15 cellular contexts compared by ENCODE assay signal in the genomic region with DNA sequence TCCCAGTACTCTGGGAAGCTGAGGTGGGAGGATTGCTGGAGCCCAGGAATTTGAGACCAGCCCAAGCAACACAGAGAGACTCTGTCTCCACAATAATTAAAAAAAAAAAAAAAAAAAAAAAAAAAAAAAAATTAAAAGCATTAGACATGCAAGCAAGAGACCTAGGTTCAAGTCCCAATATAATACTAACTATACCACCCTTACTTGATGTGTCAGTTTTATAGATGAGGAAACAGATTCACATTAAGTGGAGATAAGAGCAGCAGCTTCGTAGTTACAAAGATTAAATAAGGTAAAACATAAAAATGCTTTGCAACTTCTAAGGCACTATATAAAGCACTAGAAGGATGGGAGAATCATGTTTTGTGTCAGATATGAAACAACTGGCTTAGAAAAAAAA. TPM values are rescaled to one million over a fixed set of nuclear protein-coding genes. Genes with fewer than 3 reads are reported as not detected.
DNase-seq lines count a peak whose midpoint lies in the region; ATAC-seq and TF ChIP-seq lines count a peak whose summit lies in the region.
"Had no signal": no experiment of that assay in that cellular context is flagged by ENCODE, and none has a peak within 500 bp of the region (broad histone marks: within the 10 kb centered on the region; RNA-seq: fewer than 3 reads in every experiment).

No MANE protein-coding gene starts in this region.

- no peak overlapping the region for H3K4me2 ChIP-seq in mesenchymal stem cell (ENCODE audit: low read length, poor library complexity, severe bottlenecking)
- H3K4me2 ChIP-seq: KMS-11 had no signal

- H3K4me3 Mint-ChIP-seq in activated naive CD8-positive, alpha-beta T cell treated with anti-CD3 and anti-CD28 coated beads, Interleukin-2, amount 50 U/mL, for 24 hours, result no peak overlapping the region

- H2BK5ac ChIP-seq in mesenchymal stem cell (ENCODE audit: low read depth, low read length, poor library complexity, severe bottlenecking), result no peak overlapping the region

- WGBS in right cardiac atrium, result 64% methylated on average over 1 of the region's 1 CpG
- no CpG with 5 or more reads among the region's 1 CpG for WGBS in mesenchymal stem cell

- TF ChIP-seq CTCF in left ventricle myocardium inferior (IDR thresholded peaks at IDR 0.05; ENCODE audit: borderline replicate concordance), result no peak
- no peak for TF ChIP-seq CTCF in vagina (IDR thresholded peaks at IDR 0.05)

- H3K27me3 Mint-ChIP-seq in activated naive CD8-positive, alpha-beta T cell treated with anti-CD3 and anti-CD28 coated beads, Interleukin-2, amount 50 U/mL, for 24 hours, result no peaks in the 10 kb centered on the region

- no peak for ATAC-seq in right cardiac atrium
- ATAC-seq in activated naive CD8-positive, alpha-beta T cell treated with anti-CD3 and anti-CD28 coated beads, Interleukin-2, amount 50 U/mL, for 24 hours, result no peak
- no peak for ATAC-seq in activated CD4-positive, CD25-positive, alpha-beta regulatory T cell treated with anti-CD3 and anti-CD28 coated beads, Interleukin-2, amount 50 U/mL, for 24 hours

- H2BK12ac ChIP-seq in mesenchymal stem cell (ENCODE audit: low read length in 2 of 2), result no peak overlapping the region

- H3K9me3 ChIP-seq in left ventricle myocardium inferior (replicated peaks) (peaks cover 30% of the 10 kb centered on the region), right cardiac atrium (ENCODE audit: control insufficient read depth, low read length) (no peaks in the 10 kb centered on the region), mesenchymal stem cell (ENCODE audit: control insufficient read depth, low read length) (peaks cover 12% of the 10 kb centered on the region), vagina (peaks cover 3% of the 10 kb centered on the region)

- intact Hi-C loops in left ventricle myocardium inferior (cut with micrococcal nuclease) (no loop called here), right cardiac atrium (cut with DNase I) (no loop called here), vagina (cut with DNase I) (no loop called here)

- H3K4me1 ChIP-seq in left ventricle myocardium inferior (peaks cover 79% of the 10 kb centered on the region), right cardiac atrium (ENCODE audit: control insufficient read depth, insufficient read depth, low read length) (peaks cover 3% of the 10 kb centered on the region), mesenchymal stem cell (ENCODE audit: control insufficient read depth, insufficient read depth, low read depth, low read length) (peaks cover 3% of the 10 kb centered on the region), vagina (peaks cover 56% of the 10 kb centered on the region)

- H3K4me1 Mint-ChIP-seq in activated naive CD8-positive, alpha-beta T cell treated with anti-CD3 and anti-CD28 coated beads, Interleukin-2, amount 50 U/mL, for 24 hours, result peaks cover 68% of the 10 kb centered on the region

- no peak overlapping the region for H3K23ac ChIP-seq in mesenchymal stem cell (ENCODE audit: low read length in 2 of 2)

- H3K27me3 ChIP-seq in left ventricle myocardium inferior (ENCODE audit: low read depth), result no peaks in the 10 kb centered on the region
- H3K27me3 ChIP-seq in right cardiac atrium (ENCODE audit: control insufficient read depth, insufficient read depth), result no peaks in the 10 kb centered on the region
- no peaks in the 10 kb centered on the region for H3K27me3 ChIP-seq in mesenchymal stem cell (ENCODE audit: control insufficient read depth in 1 of 2, insufficient read depth in 1 of 2, low read length in 2 of 2)
- H3K27me3 ChIP-seq in vagina, result no peaks in the 10 kb centered on the region

- peak overlapping the region; percentile 91 for H3K27ac ChIP-seq in left ventricle myocardium inferior (replicated peaks)
- H3K27ac ChIP-seq in right cardiac atrium (ENCODE audit: low read length), result no peak overlapping the region
- no peak overlapping the region for H3K27ac ChIP-seq in mesenchymal stem cell (ENCODE audit: low read length, poor library complexity, severe bottlenecking)
- peak overlapping the region; percentile 37 for H3K27ac ChIP-seq in vagina
- H3K27ac ChIP-seq: KMS-11 had no signal

- no peak overlapping the region for H2AK5ac ChIP-seq in mesenchymal stem cell (ENCODE audit: low read length, severe bottlenecking)

- peak overlapping the region; percentile 45 for H3K9ac ChIP-seq in mesenchymal stem cell (ENCODE audit: low read length)
- H3K9ac ChIP-seq: KMS-11 had no signal

- H3K36me3 ChIP-seq in left ventricle myocardium inferior (peaks cover 3% of the 10 kb centered on the region), mesenchymal stem cell (ENCODE audit: control insufficient read depth in 1 of 2, insufficient read depth in 2 of 2, low read depth in 1 of 2, low read length in 2 of 2) (no peaks in the 10 kb centered on the region), vagina (no peaks in the 10 kb centered on the region)

- no peak overlapping the region for H2BK120ac ChIP-seq in mesenchymal stem cell (ENCODE audit: low read depth, low read length)

- TF ChIP-seq POLR2A in vagina (IDR thresholded peaks at IDR 0.05), result no peak

- no peak overlapping the region for H4K91ac ChIP-seq in mesenchymal stem cell (ENCODE audit: low read length)

- peak overlapping the region; percentile 7 for H3K4me3 ChIP-seq in left ventricle myocardium inferior
- no peak overlapping the region for H3K4me3 ChIP-seq in right cardiac atrium (ENCODE audit: low read length)
- no peak overlapping the region for H3K4me3 ChIP-seq in mesenchymal stem cell (ENCODE audit: insufficient read depth in 1 of 2, low read depth in 1 of 2, low read length in 2 of 2)
- no peak overlapping the region for H3K4me3 ChIP-seq in vagina

- H4K8ac ChIP-seq in mesenchymal stem cell (ENCODE audit: low read length), result no peak overlapping the region

- H3K4ac ChIP-seq in mesenchymal stem cell (ENCODE audit: low read depth in 1 of 2, low read length in 2 of 2), result no peak overlapping the region

- H3K9me3 Mint-ChIP-seq in activated naive CD8-positive, alpha-beta T cell treated with anti-CD3 and anti-CD28 coated beads, Interleukin-2, amount 50 U/mL, for 24 hours, result peaks cover 18% of the 10 kb centered on the region

- no peak overlapping the region for H2BK15ac ChIP-seq in mesenchymal stem cell (ENCODE audit: low read depth, poor library complexity, severe bottlenecking)

- H2AFZ ChIP-seq in mesenchymal stem cell (ENCODE audit: low read depth, low read length), result no peak overlapping the region

- no peak overlapping the region for H3K18ac ChIP-seq in mesenchymal stem cell (ENCODE audit: low read depth in 1 of 2, low read length in 2 of 2)

- peaks cover 38% of the 10 kb centered on the region for H3K36me3 Mint-ChIP-seq in activated naive CD8-positive, alpha-beta T cell treated with anti-CD3 and anti-CD28 coated beads, Interleukin-2, amount 50 U/mL, for 24 hours (ENCODE audit: low read depth)

- peak overlapping the region; percentile 18 for H3K27ac Mint-ChIP-seq in activated naive CD8-positive, alpha-beta T cell treated with anti-CD3 and anti-CD28 coated beads, Interleukin-2, amount 50 U/mL, for 24 hours

- no peak overlapping the region for H3K14ac ChIP-seq in mesenchymal stem cell (ENCODE audit: low read length in 2 of 2)

- no peak for DNase-seq in left ventricle myocardium inferior
- no peak for DNase-seq in right cardiac atrium
- no peak for DNase-seq in activated naive CD8-positive, alpha-beta T cell treated with anti-CD3 and anti-CD28 coated beads, Interleukin-2, amount 50 U/mL, for 24 hours
- no peak for DNase-seq in mesenchymal stem cell
- no peak for DNase-seq in vagina (ENCODE audit: extremely low spot score in 2 of 2)
- no peak for DNase-seq in ecto neural progenitor cell (ENCODE audit: low spot score)
- DNase-seq: C1 segment of cervical spinal cord, DMS79 treated with DMSO at 0.1 percent for 48 hours, NCI-H1436, NCI-H1930, NCI-H345, NCI-H524 treated with DMSO at 0.1 percent for 48 hours, SIG-M5 had no signal

- peaks cover 3% of the 10 kb centered on the region for H3K79me1 ChIP-seq in mesenchymal stem cell (replicated peaks; ENCODE audit: low read length, poor library complexity, severe bottlenecking)

RNA-seq across cellular contexts. Expression of gene PPTC7, which starts 9.1 kb away (rescaled TPM):
- 103 TPM for total RNA-seq in left ventricle myocardium inferior
- 10 to 100 TPM; 46.6 to 82.8 (median 56.6) TPM for total RNA-seq in right cardiac atrium
- 31.5 TPM for polyA plus RNA-seq in right cardiac atrium
- polyA plus RNA-seq in mesenchymal stem cell (2013, experiment 1 of 2), result 14.0 TPM
- polyA plus RNA-seq in mesenchymal stem cell (2013, experiment 2 of 2), result 14.8 TPM
- total RNA-seq in vagina, result 43.0 TPM

RNA-seq across cellular contexts. Expression of gene TCTN1, which starts 39.9 kb away (rescaled TPM):
- total RNA-seq in left ventricle myocardium inferior, result 21.6 TPM
- 10 to 100 TPM; 37.0 to 47.0 (median 42.4) TPM for total RNA-seq in right cardiac atrium
- polyA plus RNA-seq in right cardiac atrium, result 33.7 TPM
- polyA plus RNA-seq in mesenchymal stem cell (2013, experiment 1 of 2), result 58.1 TPM
- polyA plus RNA-seq in mesenchymal stem cell (2013, experiment 2 of 2), result 60.5 TPM
- 31.4 TPM for total RNA-seq in vagina

Comparison
In these comparisons a context has a peak if more than half of its experiments do, and no peak if none do; other contexts are left out.
1. H3K27ac ChIP-seq: peak in left ventricle myocardium inferior (single experiment) and vagina (single experiment); none in right cardiac atrium (single experiment) and mesenchymal stem cell (single experiment).